ENCODE assay signal across 21 cellular contexts in genomic region chr3:15283702-15284101, GRCh38. TPM values are rescaled to one million over a fixed set of nuclear protein-coding genes. Genes with fewer than 3 reads are reported as not detected.
DNase-seq lines count a peak whose midpoint lies in the region; ATAC-seq and TF ChIP-seq lines count a peak whose summit lies in the region.
"Had no signal": no experiment of that assay in that cellular context is flagged by ENCODE, and none has a peak within 500 bp of the region (broad histone marks: within the 10 kb centered on the region; RNA-seq: fewer than 3 reads in every experiment).

No MANE protein-coding gene starts in this region.

- H3F3A ChIP-seq in MM.1S (ENCODE audit: insufficient read depth, low read length) = no peaks in the 10 kb centered on the region

- no peaks in the 10 kb centered on the region for H3K36me3 ChIP-seq in right atrium auricular region
- H3K36me3 ChIP-seq in MM.1S (replicated peaks; ENCODE audit: insufficient read depth, low read length) = no peaks in the 10 kb centered on the region
- peaks cover 0 to 3% (median 0%) of the 10 kb centered on the region in 3 donors for H3K36me3 ChIP-seq in tibial nerve
- H3K36me3 ChIP-seq: Peyer's patch, right lobe of liver, stomach had no signal

- no peak overlapping the region for H3K4me2 ChIP-seq in MM.1S (ENCODE audit: low read depth, low read length)

- H3K9me3 ChIP-seq in right atrium auricular region (no peaks in the 10 kb centered on the region), MM.1S (replicated peaks; ENCODE audit: insufficient read depth, low read length) (no peaks in the 10 kb centered on the region), tibial nerve (no peaks in the 10 kb centered on the region)
- H3K9me3 ChIP-seq: Peyer's patch, right lobe of liver, stomach had no signal

- peaks cover 18% of the 10 kb centered on the region for H3K36me3 Mint-ChIP-seq in effector memory CD8-positive, alpha-beta T cell (ENCODE audit: insufficient read depth)

- H3K4me3 ChIP-seq in right atrium auricular region (no peak overlapping the region), MM.1S (ENCODE audit: low read length) (no peak overlapping the region), tibial nerve (no peak overlapping the region)
- H3K4me3 ChIP-seq: Peyer's patch, right lobe of liver, stomach had no signal

- TF ChIP-seq EP300 in tibial nerve (IDR thresholded peaks at IDR 0.05) = no peak

- no peak overlapping the region for H3K9ac ChIP-seq in MM.1S (ENCODE audit: low read length)

- peaks cover 57 to 70% of the 10 kb centered on the region in 2 donors for H3K4me1 Mint-ChIP-seq in effector memory CD8-positive, alpha-beta T cell (ENCODE audit: low read depth in 2 of 2)
- H3K4me1 Mint-ChIP-seq: neural crest cell had no signal

- H3K79me2 ChIP-seq in MM.1S (ENCODE audit: low read length) = no peaks in the 10 kb centered on the region

- H2AFZ ChIP-seq in MM.1S (ENCODE audit: low read length) = no peak overlapping the region

- peaks cover 0 to 20% of the 10 kb centered on the region in 2 donors for H3K4me1 ChIP-seq in right atrium auricular region
- peaks cover 15% of the 10 kb centered on the region for H3K4me1 ChIP-seq in MM.1S (ENCODE audit: low read length)
- H3K4me1 ChIP-seq in tibial nerve = peaks cover 0 to 89% (median 51%) of the 10 kb centered on the region in 4 donors

- H4K20me1 ChIP-seq in MM.1S (ENCODE audit: insufficient read depth, low read length) = no peaks in the 10 kb centered on the region

- no peak for TF ChIP-seq POLR2A in tibial nerve (IDR thresholded peaks at IDR 0.05)

- peak overlapping the region in 1 of 2 donors; percentile 20 for H3K4me3 Mint-ChIP-seq in effector memory CD8-positive, alpha-beta T cell
- H3K4me3 Mint-ChIP-seq: activated naive CD8-positive, alpha-beta T cell treated with anti-CD3 and anti-CD28 coated beads, Interleukin-2, amount 10 ng/mL, durations not matched to agents 7 days and 5 days; HFFc6; neural crest cell had no signal

- H3K9me2 ChIP-seq in MM.1S (replicated peaks; ENCODE audit: insufficient read depth, low read length) = no peaks in the 10 kb centered on the region

- intact Hi-C loops in cardiac septum (cut with DNase I) = no loop called here

- no peaks in the 10 kb centered on the region for H3K27me3 Mint-ChIP-seq in effector memory CD8-positive, alpha-beta T cell
- H3K27me3 Mint-ChIP-seq: progenitor cell of endocrine pancreas had no signal

- H3K27me3 ChIP-seq in right atrium auricular region (no peaks in the 10 kb centered on the region), MM.1S (replicated peaks; ENCODE audit: insufficient read depth, low read length) (no peaks in the 10 kb centered on the region), tibial nerve (no peaks in the 10 kb centered on the region)
- H3K27me3 ChIP-seq: Peyer's patch, right lobe of liver, stomach had no signal

- DNase-seq in cardiac septum (ENCODE audit: low spot score) (peak; percentile 14), right atrium auricular region (ENCODE audit: low spot score) (no peak), MM.1S (peak; percentile 46), tibial nerve (ENCODE audit: low spot score in 2 of 2) (no peak), GF-D8 (lab: John Stamatoyannopoulos, UW) (no peak)
- DNase-seq in effector memory CD8-positive, alpha-beta T cell = no peak
- DNase-seq: activated CD4-positive, alpha-beta T cell treated with anti-CD3 and anti-CD28 coated beads for 48 hours; activated gamma-delta T cell treated with Interleukin-2 at 50 U/mL for 16 hours; activated naive CD8-positive, alpha-beta T cell treated with anti-CD3 and anti-CD28 coated beads, Interleukin-2, amount 10 ng/mL, durations not matched to agents 7 days and 5 days; central memory CD4-positive, alpha-beta T cell; erythroblast; HFFc6; Peyer's patch; right lobe of liver; stimulated activated CD8-positive, alpha-beta memory T cell treated with anti-CD3 and anti-CD28 coated beads, Interleukin-4, amount 100 ng/mL, for 48 hours; stomach; WERI-Rb-1 had no signal

- TF ChIP-seq CTCF in right atrium auricular region (IDR thresholded peaks at IDR 0.05) (no peak), MM.1S (IDR thresholded peaks at IDR 0.05; ENCODE audit: low read length) (no peak), tibial nerve (IDR thresholded peaks at IDR 0.05) (no peak)

- H3K27ac Mint-ChIP-seq in effector memory CD8-positive, alpha-beta T cell = peak overlapping the region; percentile 41 to 74
- H3K27ac Mint-ChIP-seq: HFFc6, progenitor cell of endocrine pancreas had no signal

- H3K9me3 Mint-ChIP-seq in effector memory CD8-positive, alpha-beta T cell = no peaks in the 10 kb centered on the region
- H3K9me3 Mint-ChIP-seq: activated naive CD8-positive, alpha-beta T cell treated with anti-CD3 and anti-CD28 coated beads, Interleukin-2, amount 10 ng/mL, durations not matched to agents 7 days and 5 days; HFFc6; neural crest cell had no signal

- H3K27ac ChIP-seq in right atrium auricular region (no peak overlapping the region), MM.1S (ENCODE audit: low read length) (peak overlapping the region; percentile 24; the same call in 1 of the 2 replicates), tibial nerve (peak overlapping the region; percentile 43 to 95 (median 92))
- H3K27ac ChIP-seq: Peyer's patch, right lobe of liver, stomach, WERI-Rb-1 had no signal

- ATAC-seq in effector memory CD8-positive, alpha-beta T cell (replicated peaks) = no peak
- ATAC-seq in HG03439 (IDR thresholded peaks at IDR 0.05; ENCODE audit: unreplicated experiment) (no peak), HG02571 (IDR thresholded peaks at IDR 0.05; ENCODE audit: unreplicated experiment) (no peak)
- ATAC-seq: right lobe of liver had no signal

- WGBS in tibial nerve, 2 donors = 100% methylated on average over 1 of the region's 1 CpG

RNA-seq across cellular contexts. Expression of gene SH3BP5, which starts 48.7 kb away (rescaled TPM):
- total RNA-seq in cardiac septum (11.4 TPM), right atrium auricular region (10 to 100 TPM; 14.4 to 18.4 TPM), tibial nerve (100 to 1,000 TPM in 3 of 4 donors, 10 to 100 TPM in 1; 99.0 to 113 (median 105) TPM)

Comparison
In these comparisons a context has a peak if more than half of its experiments do, and no peak if none do; other contexts are left out.
1. DNase-seq: peak in cardiac septum (single experiment) and MM.1S (single experiment); none in right atrium auricular region (single experiment), effector memory CD8-positive, alpha-beta T cell (0 of 3), tibial nerve (0 of 2) and GF-D8 (single experiment).
2. H3K27ac ChIP-seq: peak in MM.1S (single experiment) and tibial nerve (4 of 4); none in right atrium auricular region (0 of 2).